In genomic region chr7:102214477-102215072, GRCh38 we compare ENCODE assay signal across 23 cellular contexts.
"Had no signal": no experiment of that assay in that cellular context is flagged by ENCODE, and none has a peak within 500 bp of the region (broad histone marks: within the 10 kb centered on the region; RNA-seq: fewer than 3 reads in every experiment).

No MANE protein-coding gene starts in this region.

- DNase-seq: activated CD4-positive, alpha-beta T cell treated with anti-CD3 and anti-CD28 coated beads for 48 hours; activated CD4-positive, alpha-beta T cell treated with anti-CD3 and anti-CD28 coated beads, Interleukin-2, amount 50 U/mL, for 48 hours; activated CD8-positive, alpha-beta memory T cell treated with anti-CD3 and anti-CD28 coated beads for 24 hours; activated effector memory CD4-positive, alpha-beta T cell treated with Interleukin-2 at 50 U/mL for 16 hours; activated naive CD4-positive, alpha-beta T cell treated with anti-CD3 and anti-CD28 coated beads for 36 hours; activated naive CD8-positive, alpha-beta T cell treated with anti-CD3 and anti-CD28 coated beads for 36 hours; adrenal gland; foreskin fibroblast; mammary epithelial cell; naive thymus-derived CD4-positive, alpha-beta T cell; nucleus accumbens; right lobe of liver; stimulated activated CD4-positive, alpha-beta T cell treated with anti-CD3 and anti-CD28 coated beads, Interleukin-2, amount 100 ng/mL, for 48 hours; T-helper 17 cell; T1000; uterus; WERI-Rb-1 had no signal

- ATAC-seq: activated CD4-positive, CD25-positive, alpha-beta regulatory T cell treated with anti-CD3 and anti-CD28 coated beads, Interleukin-2, amount 50 U/mL, for 24 hours; naive thymus-derived CD4-positive, alpha-beta T cell; right lobe of liver; T-helper 17 cell had no signal

- H3K4me1 ChIP-seq: adrenal gland, ascending aorta, parathyroid adenoma, right lobe of liver, uterus had no signal

- FAIRE-seq: endothelial cell of umbilical vein, islet of Langerhans had no signal

- H3K9ac ChIP-seq: parathyroid adenoma had no signal

- H2AFZ ChIP-seq: parathyroid adenoma had no signal

- H3K36me3 ChIP-seq: uterus had no signal

- H3K9me3 ChIP-seq: adrenal gland, ascending aorta, right lobe of liver, uterus had no signal

- H3K27ac ChIP-seq: adrenal gland, ascending aorta, cardiac muscle cell, parathyroid adenoma, right lobe of liver, uterus, WERI-Rb-1 had no signal

- H3K4me3 ChIP-seq: adrenal gland, ascending aorta, cardiac muscle cell, right lobe of liver, uterus had no signal

- H3K27me3 ChIP-seq: adrenal gland, ascending aorta, cardiac muscle cell, right lobe of liver, uterus had no signal
